ENCODE assay signal across 1 cellular context in the genomic region with DNA sequence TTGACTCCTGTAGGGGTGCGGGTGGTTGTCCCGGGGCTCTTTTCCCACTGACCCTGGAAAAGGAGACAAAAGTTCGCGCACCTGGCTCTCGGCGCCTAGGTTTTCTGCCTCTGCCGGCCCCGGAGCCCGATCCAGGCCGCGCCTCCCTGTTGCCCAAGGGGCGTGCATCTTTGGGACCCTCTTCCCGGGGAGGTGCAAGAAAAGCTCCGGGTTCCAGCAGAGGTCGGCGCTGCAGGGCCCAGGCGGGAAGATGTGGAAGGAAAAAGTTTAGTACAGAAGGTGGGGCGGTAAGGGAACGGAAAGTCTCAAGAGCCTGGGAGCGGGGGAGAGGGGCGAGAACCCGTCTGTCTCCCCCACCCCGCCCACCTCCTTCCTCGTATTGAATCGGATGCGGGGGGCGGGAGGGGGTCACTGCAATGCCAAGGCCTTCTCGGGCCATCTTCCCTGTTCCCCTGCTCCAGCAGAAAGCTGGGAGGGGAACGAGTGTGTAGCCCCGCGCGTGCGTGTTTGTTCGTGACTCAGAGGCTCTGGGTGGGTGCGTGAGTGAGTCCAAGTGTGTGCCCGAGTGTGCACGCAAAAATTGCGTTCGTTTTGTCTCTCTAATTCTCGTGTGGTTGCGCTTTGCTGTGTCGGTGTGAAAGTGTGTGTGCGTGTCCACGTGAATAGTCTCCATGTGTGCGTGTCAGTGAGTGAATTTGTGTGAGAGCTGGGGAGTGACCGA.
A peak's percentile ranks its signal among the peaks of the same experiment; 100 is the strongest.
TF ChIP-seq lines count a peak whose summit lies in the region.

No MANE protein-coding gene starts in this region.

TF ChIP-seq in neural cell, 6 proteins besides CTCF, POLR2A, EP300 and RAD21:
- no peak for TF ChIP-seq SMC3 (conservative IDR thresholded peaks at IDR 0.05; ENCODE audit: poor library complexity)
- peak; percentile 87 for TF ChIP-seq EZH2 (IDR thresholded peaks at IDR 0.05; ENCODE audit: borderline replicate concordance, insufficient read depth, low read length, poor library complexity, severe bottlenecking)
